Comparison of ENCODE assay signal across 2 cellular contexts in the genomic region with DNA sequence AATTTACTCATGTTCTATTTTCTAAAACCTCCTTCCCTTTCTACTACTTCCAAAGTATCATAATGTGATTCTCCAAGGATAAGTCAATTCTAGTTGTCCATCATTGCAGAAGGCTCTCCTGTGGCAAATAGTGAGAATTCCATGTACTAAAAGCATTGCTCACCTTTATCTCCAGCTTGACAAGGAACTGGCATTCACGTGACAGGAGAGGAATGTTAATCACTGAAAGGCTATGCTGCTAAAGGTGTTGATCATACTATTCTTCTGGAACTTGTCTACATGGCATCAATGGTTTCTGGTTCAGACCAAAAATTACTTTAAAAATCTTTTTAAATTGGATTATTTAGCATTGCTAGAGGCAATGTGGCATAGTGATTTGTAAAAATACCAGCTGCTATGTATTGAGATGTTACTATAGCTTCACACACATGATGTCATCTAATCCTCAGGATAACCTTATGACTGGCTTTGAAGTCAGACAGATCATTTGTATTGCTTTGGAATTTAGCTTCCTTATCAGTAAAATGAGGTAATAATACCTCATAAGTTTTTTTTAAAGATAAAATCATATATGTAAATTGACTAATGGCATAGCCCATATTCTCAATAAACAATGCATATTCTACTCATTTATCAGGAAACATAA.
TF ChIP-seq lines count a peak whose summit lies in the region.

No MANE protein-coding gene starts in this region.

TF ChIP-seq in HEK293, 187 proteins besides CTCF, POLR2A, EP300 and RAD21 (continued from another document):
- TF ChIP-seq ZNF843 (tag by site-specific recombination; IDR thresholded peaks at IDR 0.05) = no peak
TF ChIP-seq in HEK293: peak in this region for 5.

TF ChIP-seq in neural cell, 6 proteins besides CTCF, POLR2A, EP300 and RAD21 (continued from another document):
- TF ChIP-seq EZH2 (IDR thresholded peaks at IDR 0.05; ENCODE audit: borderline replicate concordance, insufficient read depth, low read length, poor library complexity, severe bottlenecking) = no peak
- peak; percentile 40 for TF ChIP-seq POLR2AphosphoS5 (IDR thresholded peaks at IDR 0.05)
- no peak for TF ChIP-seq TAF1 (IDR thresholded peaks at IDR 0.05; ENCODE audit: low read depth)
- TF ChIP-seq MXI1 (conservative IDR thresholded peaks at IDR 0.05; ENCODE audit: poor library complexity, severe bottlenecking) = no peak
TF ChIP-seq in neural cell: peak in this region for 2.
